ENCODE assay signal across 25 cellular contexts in genomic region chr3:452221-452620, GRCh38.
"Had no signal": no experiment of that assay in that cellular context is flagged by ENCODE, and none has a peak within 500 bp of the region (broad histone marks: within the 10 kb centered on the region; RNA-seq: fewer than 3 reads in every experiment).

No MANE protein-coding gene starts in this region.

- DNase-seq: islet precursor cell; left ventricle myocardium inferior; mesendoderm; naive B cell; natural killer cell; nephron progenitor cell; occipital lobe; right lobe of liver; stimulated activated CD4-positive, alpha-beta T cell treated with anti-CD3 and anti-CD28 coated beads, Interleukin-1b, Interleukin-23, amount 100 ng/mL, for 48 hours; stimulated activated CD4-positive, alpha-beta T cell treated with anti-CD3 and anti-CD28 coated beads, Interleukin-2, amount 100 ng/mL, for 48 hours; stimulated activated CD4-positive, alpha-beta T cell treated with anti-CD3 and anti-CD28 coated beads, Interleukin-4, amount 100 ng/mL, for 4 hours; stimulated activated CD8-positive, alpha-beta memory T cell treated with anti-CD3 and anti-CD28 coated beads, Interleukin-4, amount 100 ng/mL, for 48 hours; stimulated activated naive CD4-positive, alpha-beta T cell treated with Interleukin-2 at 50 U/mL for 16 hours; stimulated activated naive CD8-positive, alpha-beta T cell treated with anti-CD3 and anti-CD28 coated beads, Interleukin-15, amount 100 ng/mL, for 72 hours; uterus had no signal

- H3K9me3 ChIP-seq: left ventricle myocardium inferior, neutrophil, right atrium auricular region, right lobe of liver, tibial nerve, uterus had no signal

- H2AFZ ChIP-seq: neural progenitor cell, parathyroid adenoma had no signal

- H3K4me1 ChIP-seq: left ventricle myocardium inferior, neural progenitor cell, parathyroid adenoma, right atrium auricular region, right lobe of liver, tibial nerve had no signal

- H3K36me3 Mint-ChIP-seq: mesothelial cell of epicardium; naive B cell; natural killer cell; stimulated activated memory B cell treated with anti-CD40 and anti-IgM and Interleukin-4, amounts not matched to agents 10 μg/mL and 1 μg/mL and 100 μg/mL, for 72 hours; type B pancreatic cell had no signal

- H3K4me3 Mint-ChIP-seq: mesothelial cell of epicardium; naive B cell; natural killer cell; nephron progenitor cell; neural progenitor cell; stimulated activated memory B cell treated with anti-CD40 and anti-IgM and Interleukin-4, amounts not matched to agents 10 μg/mL and 1 μg/mL and 100 μg/mL, for 72 hours; stimulated activated naive CD8-positive, alpha-beta T cell treated with anti-CD3 and anti-CD28 coated beads, Interleukin-15, amount 100 ng/mL, for 72 hours; type B pancreatic cell had no signal

- H3K27me3 Mint-ChIP-seq: progenitor cell of endocrine pancreas; stimulated activated naive CD8-positive, alpha-beta T cell treated with anti-CD3 and anti-CD28 coated beads, Interleukin-15, amount 100 ng/mL, for 72 hours had no signal

- ATAC-seq: natural killer cell; right lobe of liver; stimulated activated memory B cell treated with anti-CD40 and anti-IgM and Interleukin-4, amounts not matched to agents 10 μg/mL and 1 μg/mL and 100 μg/mL, for 72 hours; stimulated activated naive CD8-positive, alpha-beta T cell treated with anti-CD3 and anti-CD28 coated beads, Interleukin-15, amount 100 ng/mL, for 72 hours had no signal

- H3K27ac Mint-ChIP-seq: mesothelial cell of epicardium; naive B cell; natural killer cell; nephron progenitor cell; neural progenitor cell; progenitor cell of endocrine pancreas; stimulated activated memory B cell treated with anti-CD40 and anti-IgM and Interleukin-4, amounts not matched to agents 10 μg/mL and 1 μg/mL and 100 μg/mL, for 72 hours; stimulated activated naive CD8-positive, alpha-beta T cell treated with anti-CD3 and anti-CD28 coated beads, Interleukin-15, amount 100 ng/mL, for 72 hours; type B pancreatic cell had no signal

- H3K4me2 ChIP-seq: neural progenitor cell, smooth muscle cell had no signal

- H3K4me1 Mint-ChIP-seq: naive B cell; natural killer cell; nephron progenitor cell; stimulated activated memory B cell treated with anti-CD40 and anti-IgM and Interleukin-4, amounts not matched to agents 10 μg/mL and 1 μg/mL and 100 μg/mL, for 72 hours; stimulated activated naive CD8-positive, alpha-beta T cell treated with anti-CD3 and anti-CD28 coated beads, Interleukin-15, amount 100 ng/mL, for 72 hours had no signal

- H3K79me2 ChIP-seq: parathyroid adenoma had no signal

- H3K9me3 Mint-ChIP-seq: mesothelial cell of epicardium; naive B cell; nephron progenitor cell; stimulated activated memory B cell treated with anti-CD40 and anti-IgM and Interleukin-4, amounts not matched to agents 10 μg/mL and 1 μg/mL and 100 μg/mL, for 72 hours; type B pancreatic cell had no signal

- H3K9ac ChIP-seq: neural progenitor cell, parathyroid adenoma had no signal

- H3K27ac ChIP-seq: left ventricle myocardium inferior, neural progenitor cell, neutrophil, parathyroid adenoma, right atrium auricular region, right lobe of liver, tibial nerve, uterus had no signal

- H3K27me3 ChIP-seq: neural progenitor cell, neutrophil, right atrium auricular region, right lobe of liver, tibial nerve, uterus had no signal
